Comparison of ENCODE assay signal across 2 cellular contexts in the genomic region with DNA sequence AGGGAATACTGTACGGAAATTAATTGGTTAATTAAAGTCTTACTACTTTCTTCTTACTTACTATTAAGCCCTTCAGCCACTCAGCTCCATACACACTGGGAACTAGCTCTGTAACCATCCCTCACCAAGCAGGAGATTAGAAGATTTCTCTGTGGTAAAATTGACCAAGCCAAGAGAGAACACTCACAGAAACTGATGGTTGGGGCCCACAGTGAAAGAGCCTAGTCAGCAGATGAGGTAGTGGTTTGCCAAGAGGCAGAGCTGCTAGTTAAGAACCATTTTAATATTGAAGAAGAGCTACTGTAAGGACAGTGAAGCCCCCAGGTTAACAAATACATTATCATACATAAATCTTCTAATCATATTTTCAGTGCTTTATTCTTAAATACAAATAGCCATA.
A peak's percentile ranks its signal among the peaks of the same experiment; 100 is the strongest.
TF ChIP-seq lines count a peak whose summit lies in the region.

No MANE protein-coding gene starts in this region.

TF ChIP-seq in A549, 52 proteins besides CTCF, POLR2A, EP300 and RAD21:
- TF ChIP-seq PBX3 (IDR thresholded peaks at IDR 0.05) (no peak), MAFK (IDR thresholded peaks at IDR 0.05; ENCODE audit: partially characterized antibody) (peak; percentile 47)

TF ChIP-seq in K562, 482 proteins besides CTCF, POLR2A, EP300 and RAD21:
- TF ChIP-seq FOXM1 (IDR thresholded peaks at IDR 0.05; ENCODE audit: low read depth), result no peak
- TF ChIP-seq FOXM1 (CRISPR knock-in tag; IDR thresholded peaks at IDR 0.05; ENCODE audit: low read depth), result no peak
- TF ChIP-seq ZNF316 (IDR thresholded peaks at IDR 0.05), result peak; percentile 10; the same call in 1 of the 2 replicates
- TF ChIP-seq FOXK2 (conservative IDR thresholded peaks at IDR 0.05 in 1 of 2, IDR thresholded peaks at IDR 0.05 in 1 of 2; ENCODE audit: low read depth in 2 of 2), result no peak
